In the genomic region with DNA sequence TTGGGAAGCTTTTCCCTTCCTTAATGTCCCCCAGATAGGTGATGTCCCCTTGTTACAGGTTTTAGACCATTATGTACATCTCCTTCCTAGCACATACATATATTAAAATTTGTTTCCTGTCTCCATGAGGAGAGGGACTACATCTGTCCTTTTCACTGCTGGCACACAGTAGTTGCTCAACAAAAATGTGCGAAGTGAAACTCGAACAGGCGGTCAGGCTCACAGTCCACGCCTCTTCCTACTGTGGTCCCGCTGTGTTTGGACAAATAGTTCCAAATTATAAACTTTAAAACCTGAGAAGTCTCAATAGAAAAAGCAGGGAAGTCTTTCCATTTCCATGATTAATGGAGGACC, we compare ENCODE assay signal across 9 cellular contexts. TPM values are rescaled to one million over a fixed set of nuclear protein-coding genes. Genes with fewer than 3 reads are reported as not detected.
DNase-seq lines count a peak whose midpoint lies in the region; ATAC-seq and TF ChIP-seq lines count a peak whose summit lies in the region.
"Had no signal": no experiment of that assay in that cellular context is flagged by ENCODE, and none has a peak within 500 bp of the region (broad histone marks: within the 10 kb centered on the region; RNA-seq: fewer than 3 reads in every experiment).

No MANE protein-coding gene starts in this region.

- peaks cover 0 to 12% (median 0%) of the 10 kb centered on the region in 9 donors for H3K36me3 ChIP-seq in heart left ventricle
- H3K36me3 ChIP-seq in adrenal gland (replicated peaks in 1 of 2): peaks cover 0 to under 1% of the 10 kb centered on the region in 2 donors
- no peaks in the 10 kb centered on the region for H3K36me3 ChIP-seq in mesodermal cell (ENCODE audit: control insufficient read depth, insufficient read depth, low read length)
- H3K36me3 ChIP-seq in upper lobe of left lung: no peaks in the 10 kb centered on the region

- ATAC-seq in heart left ventricle (no peak), Right ventricle myocardium superior (ENCODE audit: poor library complexity) (no peak), upper lobe of left lung (ENCODE audit: low FRiP score in 2 of 2) (peak in 1 of 2 donors; percentile 22), HG02852 (IDR thresholded peaks at IDR 0.05; ENCODE audit: unreplicated experiment) (no peak)

- 55 to 82% (median 61%) methylated on average over 5 of the region's 5 CpGs for WGBS in heart left ventricle, 4 donors
- WGBS in adrenal gland, 4 donors: 63 to 70% (median 64%) methylated on average over 5 of the region's 5 CpGs
- WGBS in mesodermal cell (ENCODE audit: insufficient coverage in 2 of 2), 2 experiments: 60 to 80% methylated on average over 2 to 3 of the region's 5 CpGs
- WGBS in upper lobe of left lung, 2 donors: 43% methylated on average over 5 of the region's 5 CpGs

- no peak for DNase-seq in heart left ventricle
- DNase-seq in Right ventricle myocardium superior: no peak
- DNase-seq in adrenal gland: no peak
- DNase-seq in upper lobe of left lung: no peak
- no peak for DNase-seq in kidney glomerular epithelial cell (lab: John Stamatoyannopoulos, UW)
- DNase-seq in NCI-H187 (lab: John Stamatoyannopoulos, UW): no peak
- DNase-seq: NCI-H2029 had no signal

- intact Hi-C loops in heart left ventricle (cut with DNase I) (no loop called here), Right ventricle myocardium superior (cut with DNase I) (no loop called here), adrenal gland (cut with DNase I) (loop anchor here in 1 of 2 donors (10.0 kb wide), 1 partner anchor 126 kb away; no protein-coding TSS in a partner anchor)

- H3K4me3 ChIP-seq in heart left ventricle (peak overlapping the region in 10 of 12 donors; percentile 46 to 81 (median 66)), adrenal gland (peak overlapping the region in 3 of 4 donors; percentile 6 to 80 (median 73)), mesodermal cell (ENCODE audit: extremely low read depth, insufficient read depth, low read length, poor library complexity, severe bottlenecking) (peak overlapping the region; percentile 39), upper lobe of left lung (peak overlapping the region in 3 of 4 donors; percentile 75 to 89 (median 80))

- no peak for TF ChIP-seq POLR2A in heart left ventricle (IDR thresholded peaks at IDR 0.05)
- no peak for TF ChIP-seq POLR2A in adrenal gland (IDR thresholded peaks at IDR 0.05)
- TF ChIP-seq POLR2A in upper lobe of left lung (IDR thresholded peaks at IDR 0.05): no peak

- H3K9me3 ChIP-seq in heart left ventricle (peaks cover 0 to 19% (median 6%) of the 10 kb centered on the region in 12 donors), adrenal gland (replicated peaks in 1 of 3) (no peaks in the 10 kb centered on the region), mesodermal cell (ENCODE audit: control insufficient read depth, low read length) (peaks cover 8% of the 10 kb centered on the region), upper lobe of left lung (no peaks in the 10 kb centered on the region)

- H3K27ac ChIP-seq in heart left ventricle: peak overlapping the region in 2 of 12 donors; percentile 81 to 89
- H3K27ac ChIP-seq in adrenal gland: peak overlapping the region in 1 of 5 donors; percentile 97
- H3K27ac ChIP-seq in mesodermal cell (ENCODE audit: low read depth, low read length, severe bottlenecking): no peak overlapping the region
- H3K27ac ChIP-seq in upper lobe of left lung: peak overlapping the region; percentile 81 to 99 (median 88)

- H3K4me1 ChIP-seq in heart left ventricle: peaks cover 0 to 41% (median 5%) of the 10 kb centered on the region in 12 donors
- H3K4me1 ChIP-seq in adrenal gland (replicated peaks in 1 of 2): peaks cover 14 to 15% of the 10 kb centered on the region in 2 donors
- H3K4me1 ChIP-seq in mesodermal cell (ENCODE audit: control insufficient read depth, insufficient read depth, low read length, poor library complexity, severe bottlenecking): no peaks in the 10 kb centered on the region
- peaks cover 11 to 43% (median 17%) of the 10 kb centered on the region in 4 donors for H3K4me1 ChIP-seq in upper lobe of left lung

- no peak for TF ChIP-seq EP300 in upper lobe of left lung (IDR thresholded peaks at IDR 0.05)

- no peak for TF ChIP-seq CTCF in heart left ventricle (IDR thresholded peaks at IDR 0.05)
- no peak for TF ChIP-seq CTCF in adrenal gland (IDR thresholded peaks at IDR 0.05)
- no peak for TF ChIP-seq CTCF in upper lobe of left lung (IDR thresholded peaks at IDR 0.05)

- H3K27me3 ChIP-seq in heart left ventricle (peaks cover 0 to 41% (median 34%) of the 10 kb centered on the region in 9 donors), adrenal gland (no peaks in the 10 kb centered on the region), upper lobe of left lung (peaks cover 0 to 9% (median 0%) of the 10 kb centered on the region in 4 donors)

RNA-seq across cellular contexts. Expression of gene HHEX, which starts 1.2 kb away (rescaled TPM):
- total RNA-seq in heart left ventricle: 10 to 100 TPM in 1 of 9 donors, 1 to 10 TPM in 8; 1.5 to 14.0 (median 4.1) TPM
- polyA plus RNA-seq in heart left ventricle: 1 to 10 TPM; 2.6 to 3.5 TPM
- 2.6 TPM for total RNA-seq in Right ventricle myocardium superior
- 10 to 100 TPM; 10.2 to 49.3 (median 22.4) TPM for total RNA-seq in adrenal gland
- 10 to 100 TPM; 14.4 to 20.8 (median 18.5) TPM for polyA plus RNA-seq in adrenal gland
- 19.6 TPM for polyA plus RNA-seq in mesodermal cell (2013, experiment 1 of 2)
- 13.3 TPM for polyA plus RNA-seq in mesodermal cell (2013, experiment 2 of 2)
- 10 to 100 TPM in 4 of 6 donors, 1 to 10 TPM in 2; 5.8 to 21.9 (median 15.8) TPM for total RNA-seq in upper lobe of left lung
